ENCODE assay signal across 8 cellular contexts in the genomic region with DNA sequence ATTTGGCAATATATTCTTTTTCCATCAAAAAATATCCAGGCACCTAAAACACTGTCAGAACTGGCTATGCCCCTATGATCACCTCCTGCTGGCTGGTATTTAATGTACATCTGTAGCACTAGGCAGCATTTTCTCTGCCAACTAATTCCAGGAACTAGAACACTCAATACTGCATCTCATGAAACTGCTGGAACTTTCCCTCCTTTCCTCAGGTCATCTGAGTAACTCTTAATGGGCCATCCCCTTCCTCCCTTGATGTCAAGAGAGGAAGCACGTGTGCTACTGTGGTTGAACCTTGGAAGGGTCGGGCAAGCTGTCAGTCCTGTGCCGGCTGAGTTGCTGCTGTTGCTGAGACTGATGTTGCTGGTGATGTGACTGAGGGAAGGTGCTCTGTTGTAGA. TPM values are rescaled to one million over a fixed set of nuclear protein-coding genes. Genes with fewer than 3 reads are reported as not detected.
DNase-seq lines count a peak whose midpoint lies in the region; ATAC-seq and TF ChIP-seq lines count a peak whose summit lies in the region.

No MANE protein-coding gene starts in this region.

- no peak overlapping the region for H4K91ac ChIP-seq in trophoblast cell (ENCODE audit: low read depth, low read length)

- no peak overlapping the region for H2BK120ac ChIP-seq in trophoblast cell (ENCODE audit: insufficient read depth, low read length, poor library complexity)

- H2AFZ ChIP-seq in trophoblast cell (ENCODE audit: insufficient read depth, low read length, poor library complexity), result no peak overlapping the region

- no peak overlapping the region for H2AK5ac ChIP-seq in trophoblast cell (ENCODE audit: low read length)

- no peak overlapping the region for H2BK5ac ChIP-seq in trophoblast cell (ENCODE audit: low read depth, low read length, poor library complexity)

- H3K27ac ChIP-seq in trophoblast cell (ENCODE audit: low read depth, low read length), result no peak overlapping the region

- no peaks in the 10 kb centered on the region for H3K79me1 ChIP-seq in trophoblast cell (ENCODE audit: low read length)

- H2BK12ac ChIP-seq in trophoblast cell (ENCODE audit: low read length), result no peak overlapping the region

- H4K8ac ChIP-seq in trophoblast cell (ENCODE audit: low read depth, low read length), result no peak overlapping the region

- no peak overlapping the region for H3K23ac ChIP-seq in trophoblast cell (ENCODE audit: low read length)

- ATAC-seq in GM18909 (IDR thresholded peaks at IDR 0.05; ENCODE audit: poor library complexity, unreplicated experiment), result peak; percentile 62
- ATAC-seq in HG03565 (IDR thresholded peaks at IDR 0.05; ENCODE audit: unreplicated experiment), result peak; percentile 73

- no peak overlapping the region for H3K18ac ChIP-seq in trophoblast cell (ENCODE audit: low read length)

- H3K9me3 ChIP-seq in trophoblast cell (ENCODE audit: insufficient read depth, low read depth, low read length), result no peaks in the 10 kb centered on the region

- H3K4me3 ChIP-seq in AG09309 (ENCODE audit: control insufficient read depth, low read depth, low read length), result no peak overlapping the region
- H3K4me3 ChIP-seq in cardiac fibroblast (replicated peaks in 1 of 2; ENCODE audit: low read depth in 2 of 2, low read length in 2 of 2), result no peak overlapping the region
- peak overlapping the region; percentile 37 for H3K4me3 ChIP-seq in trophoblast cell (ENCODE audit: low read depth, low read length)

- peaks cover 7 to 14% of the 10 kb centered on the region in 2 experiments for H3K36me3 ChIP-seq in trophoblast cell (ENCODE audit: control insufficient read depth in 1 of 2, insufficient read depth in 2 of 2, low read length in 2 of 2)

- peak; percentile 45 for TF ChIP-seq CTCF in AG09309 (IDR thresholded peaks at IDR 0.05; ENCODE audit: control insufficient read depth, insufficient read depth, low read depth, low read length, missing control alignments)
- peak; percentile 40 for TF ChIP-seq CTCF in cardiac fibroblast (IDR thresholded peaks at IDR 0.05; ENCODE audit: low read depth, low read length)

- H3K9ac ChIP-seq in trophoblast cell (ENCODE audit: low read length), result no peak overlapping the region

- no peak for DNase-seq in AG09309 (ENCODE audit: low read depth)
- peak; percentile 61 to 64 for DNase-seq in cardiac fibroblast (ENCODE audit: low read depth in 2 of 2)
- peak; percentile 33 to 75 for DNase-seq in trophoblast cell
- DNase-seq in SW480 (ENCODE audit: low spot score), result no peak
- no peak for DNase-seq in DMS153 (lab: John Stamatoyannopoulos, UW)
- DNase-seq in C1 segment of cervical spinal cord (lab: John Stamatoyannopoulos, UW), result no peak

- no peaks in the 10 kb centered on the region for H3K79me2 ChIP-seq in trophoblast cell (ENCODE audit: control insufficient read depth, insufficient read depth, low read length, poor library complexity)

- WGBS in trophoblast cell (ENCODE audit: extremely low coverage, insufficient coverage, insufficient read length), result no CpG with 5 or more reads among the region's 3 CpGs

- H3K4ac ChIP-seq in trophoblast cell (ENCODE audit: low read depth, low read length), result no peak overlapping the region

- H4K12ac ChIP-seq in trophoblast cell (ENCODE audit: low read depth, low read length), result no peak overlapping the region

- H3K27me3 ChIP-seq in trophoblast cell (ENCODE audit: insufficient read depth, low read length), result no peaks in the 10 kb centered on the region

- H3K4me2 ChIP-seq in trophoblast cell (ENCODE audit: low read length), result no peak overlapping the region

- H3K14ac ChIP-seq in trophoblast cell (ENCODE audit: low read length), result no peak overlapping the region

- H3K4me1 ChIP-seq in trophoblast cell (ENCODE audit: control insufficient read depth in 1 of 2, insufficient read depth in 2 of 2, low read length in 2 of 2), result no peaks in the 10 kb centered on the region

RNA-seq across cellular contexts. Expression of a gene that starts 39.4 kb away (rescaled TPM):
- 51.4 and 53.4 TPM in 2 replicates for polyA plus RNA-seq in trophoblast cell (2013)

Comparison
In these comparisons a context has a peak if more than half of its experiments do, and no peak if none do; other contexts are left out.
1. DNase-seq: peak in cardiac fibroblast (2 of 2) and trophoblast cell (2 of 2); none in AG09309 (single experiment), SW480 (single experiment), DMS153 (single experiment) and C1 segment of cervical spinal cord (0 of 14).